ENCODE assay signal across 12 cellular contexts in genomic region chr20:3328501-3328900, GRCh38.
"Had no signal": no experiment of that assay in that cellular context is flagged by ENCODE, and none has a peak within 500 bp of the region (broad histone marks: within the 10 kb centered on the region; RNA-seq: fewer than 3 reads in every experiment).

No MANE protein-coding gene starts in this region.

- H3K4me3 Mint-ChIP-seq: activated T-helper 1 cell treated with anti-CD3 and anti-CD28 coated beads, Interleukin-12 subunit alpha, Interleukin-12 subunit beta, Interleukin-2, Interleukin-4 antibody, amounts not matched to agents 30 ng/mL and 10 ng/mL and 1 ng/mL, durations not matched to agents 14 hours and 24 hours and 36 hours; memory B cell had no signal

- H3K27me3 ChIP-seq: spleen, upper lobe of right lung had no signal

- H3K27me3 Mint-ChIP-seq: memory B cell had no signal

- DNase-seq: activated CD4-positive, CD25-positive, alpha-beta regulatory T cell treated with anti-CD3 and anti-CD28 coated beads, Interleukin-2, amount 50 U/mL, for 72 hours; activated naive CD4-positive, alpha-beta T cell treated with Interleukin-2 at 50 U/mL for 16 hours; amniotic stem cell; dermis blood vessel endothelial cell; left ventricle myocardium superior; spleen; upper lobe of right lung had no signal

- H3K4me1 ChIP-seq: parathyroid adenoma, spleen, upper lobe of right lung had no signal

- H3K9me3 Mint-ChIP-seq: activated T-helper 1 cell treated with anti-CD3 and anti-CD28 coated beads, Interleukin-12 subunit alpha, Interleukin-12 subunit beta, Interleukin-2, Interleukin-4 antibody, amounts not matched to agents 30 ng/mL and 10 ng/mL and 1 ng/mL, durations not matched to agents 14 hours and 24 hours and 36 hours; immature natural killer cell; memory B cell had no signal

- H3K4me3 ChIP-seq: spleen, upper lobe of right lung had no signal

- ATAC-seq: left ventricle myocardium superior, upper lobe of right lung had no signal

- H3K4me1 Mint-ChIP-seq: memory B cell had no signal

- H3K27ac ChIP-seq: parathyroid adenoma, spleen, upper lobe of right lung, VCaP had no signal

- H3K27ac Mint-ChIP-seq: activated T-helper 1 cell treated with anti-CD3 and anti-CD28 coated beads, Interleukin-12 subunit alpha, Interleukin-12 subunit beta, Interleukin-2, Interleukin-4 antibody, amounts not matched to agents 30 ng/mL and 10 ng/mL and 1 ng/mL, durations not matched to agents 14 hours and 24 hours and 36 hours; memory B cell had no signal

- H3K9me3 ChIP-seq: spleen, upper lobe of right lung had no signal
